Comparison of ENCODE assay signal across 11 cellular contexts in the genomic region with DNA sequence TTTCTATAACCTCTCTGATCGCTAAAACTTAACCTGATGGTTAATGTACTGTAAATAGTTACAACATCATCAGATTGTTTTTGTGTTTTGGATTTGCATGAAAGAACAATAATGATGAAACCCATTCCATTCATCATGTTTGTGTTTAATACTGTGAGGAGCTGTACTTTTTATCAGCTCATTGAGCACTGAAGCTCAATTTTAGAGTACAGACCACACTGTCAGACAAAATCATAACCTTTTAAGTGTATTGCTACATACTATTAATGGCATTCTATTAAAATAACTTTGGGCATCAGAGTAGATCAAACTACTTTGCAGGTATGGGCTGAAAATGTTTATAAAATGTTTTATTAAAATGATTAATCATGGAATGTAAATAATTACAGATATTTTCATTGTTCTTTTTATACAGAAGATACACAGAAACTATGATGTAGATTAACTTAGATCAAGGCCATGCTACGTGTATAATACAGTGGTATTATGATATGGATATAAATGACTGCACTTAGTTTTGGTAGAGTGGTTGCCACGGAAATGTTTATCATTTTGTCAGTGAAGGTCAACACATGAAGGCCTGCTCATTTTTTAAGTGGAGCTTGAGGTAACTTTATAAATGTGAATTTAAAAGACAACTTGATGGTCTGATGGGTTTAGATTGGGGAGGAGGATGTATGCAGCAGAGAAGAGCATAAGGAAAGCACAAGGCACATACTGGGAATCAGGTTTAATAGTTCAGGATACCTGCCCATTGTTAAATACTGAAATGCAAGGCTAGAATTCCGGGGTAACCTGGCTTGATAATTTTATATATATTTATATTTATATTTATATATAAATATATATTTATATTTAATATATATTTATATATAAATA. TPM values are rescaled to one million over a fixed set of nuclear protein-coding genes. Genes with fewer than 3 reads are reported as not detected.
A peak's percentile ranks its signal among the peaks of the same experiment; 100 is the strongest.
DNase-seq lines count a peak whose midpoint lies in the region; FAIRE-seq and TF ChIP-seq lines count a peak whose summit lies in the region.
"Had no signal": no experiment of that assay in that cellular context is flagged by ENCODE, and none has a peak within 500 bp of the region (broad histone marks: within the 10 kb centered on the region; RNA-seq: fewer than 3 reads in every experiment).

No MANE protein-coding gene starts in this region.

- peak; percentile 43 for DNase-seq in NCI-H82 (lab: John Stamatoyannopoulos, UW)
- no peak for DNase-seq in NCI-H82 treated with DMSO at 0.1 percent for 48 hours (lab: John Stamatoyannopoulos, UW; ENCODE audit: unreplicated experiment)
- DNase-seq in MV-4-11 (lab: John Stamatoyannopoulos, UW) = peak; percentile 15
- DNase-seq in neural crest cell (ENCODE audit: low read depth, low spot score) = no peak
- no peak for DNase-seq in HPDE6-E6E7 (ENCODE audit: extremely low spot score)
- no peak for DNase-seq in left ventricle myocardium inferior
- no peak for DNase-seq in LoVo (ENCODE audit: low spot score)
- DNase-seq: body of pancreas had no signal

- no peaks in the 10 kb centered on the region for H3K4me1 Mint-ChIP-seq in neural crest cell
- H3K4me1 Mint-ChIP-seq: mesothelial cell of epicardium had no signal

- no peaks in the 10 kb centered on the region for H3K36me3 Mint-ChIP-seq in neural crest cell (ENCODE audit: low read depth)
- H3K36me3 Mint-ChIP-seq: mesothelial cell of epicardium had no signal

- H3K4me1 ChIP-seq in left ventricle myocardium inferior = no peaks in the 10 kb centered on the region
- H3K4me1 ChIP-seq: body of pancreas had no signal

- peaks cover 5% of the 10 kb centered on the region for H3K27me3 Mint-ChIP-seq in neural crest cell (ENCODE audit: low read depth)

- intact Hi-C loops in left ventricle myocardium inferior (cut with micrococcal nuclease) = no loop called here

- no peaks in the 10 kb centered on the region for H3K36me3 ChIP-seq in left ventricle myocardium inferior

- H3K27me3 ChIP-seq in left ventricle myocardium inferior (ENCODE audit: low read depth) = no peaks in the 10 kb centered on the region
- H3K27me3 ChIP-seq: body of pancreas had no signal

- TF ChIP-seq CTCF in neural crest cell (conservative IDR thresholded peaks at IDR 0.05) = no peak
- no peak for TF ChIP-seq CTCF in left ventricle myocardium inferior (IDR thresholded peaks at IDR 0.05; ENCODE audit: borderline replicate concordance)

- peak; percentile 56 for FAIRE-seq in TTC549 (lab: Jason Lieb, UNC)

- H3K27ac Mint-ChIP-seq in neural crest cell (ENCODE audit: unreplicated experiment) = no peak overlapping the region
- H3K27ac Mint-ChIP-seq: mesothelial cell of epicardium; T-helper 1 cell treated with Interleukin-12 subunit alpha and Interleukin-12 subunit beta and Interleukin-4 antibody, amounts not matched to agents 30 μg/mL and 1 μg/mL, for 36 hours had no signal

- H3K27ac ChIP-seq in left ventricle myocardium inferior (replicated peaks) = no peak overlapping the region
- H3K27ac ChIP-seq: body of pancreas had no signal

- no peak overlapping the region for H3K4me3 ChIP-seq in left ventricle myocardium inferior
- H3K4me3 ChIP-seq: body of pancreas had no signal

- H3K4me3 Mint-ChIP-seq in neural crest cell = peak overlapping the region; percentile 8
- H3K4me3 Mint-ChIP-seq: mesothelial cell of epicardium; T-helper 1 cell treated with Interleukin-12 subunit alpha and Interleukin-12 subunit beta and Interleukin-4 antibody, amounts not matched to agents 30 μg/mL and 1 μg/mL, for 36 hours had no signal

- H3K9me3 Mint-ChIP-seq in neural crest cell = no peaks in the 10 kb centered on the region
- H3K9me3 Mint-ChIP-seq: mesothelial cell of epicardium; T-helper 1 cell treated with Interleukin-12 subunit alpha and Interleukin-12 subunit beta and Interleukin-4 antibody, amounts not matched to agents 30 μg/mL and 1 μg/mL, for 36 hours had no signal

- H3K9me3 ChIP-seq in left ventricle myocardium inferior (replicated peaks) = no peaks in the 10 kb centered on the region
- H3K9me3 ChIP-seq: body of pancreas had no signal

RNA-seq across cellular contexts. Expression of a gene that starts 14.5 kb away (rescaled TPM):
- 9.0 and 10.1 TPM in 2 replicates for total RNA-seq in neural crest cell
- total RNA-seq in left ventricle myocardium inferior = 8.4 TPM

RNA-seq across cellular contexts. Expression of a gene that starts 44.8 kb away (rescaled TPM):
- 0.73 and 1.4 TPM in 2 replicates for total RNA-seq in neural crest cell
- 163 TPM for total RNA-seq in left ventricle myocardium inferior

Comparison
In these comparisons a context has a peak if more than half of its experiments do, and no peak if none do; other contexts are left out.
1. DNase-seq: peak in NCI-H82 (single experiment) and MV-4-11 (single experiment); none in NCI-H82 treated with DMSO at 0.1 percent for 48 hours (single experiment), neural crest cell (single experiment), HPDE6-E6E7 (single experiment), left ventricle myocardium inferior (single experiment) and LoVo (single experiment).
2. RNA of a gene that starts 44.8 kb away (total RNA-seq): 163 TPM in left ventricle myocardium inferior (single experiment); 0.73 to 1.4 TPM in neural crest cell; every median in the first group is over 10 times any median in the second.